32 cellular contexts compared by ENCODE assay signal in the genomic region with DNA sequence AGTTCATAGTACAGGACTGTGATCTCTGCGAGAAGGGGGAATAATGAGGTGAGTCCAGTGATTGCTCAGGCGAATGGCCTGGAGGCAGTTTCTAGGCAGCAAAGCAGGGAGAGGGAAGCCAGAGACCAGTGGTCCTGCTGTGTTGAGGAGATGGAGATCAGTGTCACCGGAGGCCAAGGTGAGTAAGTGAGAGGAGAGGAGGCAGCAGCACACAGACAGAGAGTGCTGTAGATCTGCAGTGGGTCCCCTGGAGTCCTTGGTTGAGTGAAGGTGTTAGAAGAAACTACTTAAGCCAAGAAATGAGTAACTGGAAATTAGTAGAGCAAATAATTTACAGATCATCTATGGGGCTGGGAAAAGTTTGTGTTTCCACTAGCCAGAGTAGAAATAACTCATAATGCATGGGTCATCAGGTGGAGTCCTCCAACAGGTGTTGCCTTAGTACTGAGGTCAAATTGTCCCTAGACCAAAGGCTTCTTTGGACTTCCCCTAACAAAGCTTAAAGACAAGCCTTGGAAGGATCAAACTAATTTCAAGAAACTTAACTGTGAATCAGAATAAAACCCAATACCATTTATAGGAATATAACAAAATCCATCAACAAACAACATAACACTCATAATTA. TPM values are rescaled to one million over a fixed set of nuclear protein-coding genes. Genes with fewer than 3 reads are reported as not detected.
DNase-seq lines count a peak whose midpoint lies in the region; ATAC-seq, FAIRE-seq and TF ChIP-seq lines count a peak whose summit lies in the region.
"Had no signal": no experiment of that assay in that cellular context is flagged by ENCODE, and none has a peak within 500 bp of the region (broad histone marks: within the 10 kb centered on the region; RNA-seq: fewer than 3 reads in every experiment).

No MANE protein-coding gene starts in this region.

- ATAC-seq in HepG2, result peak; percentile 6
- no peak for ATAC-seq in right lobe of liver
- ATAC-seq in WTC11, result no peak
- no peak for ATAC-seq in HG03469 (IDR thresholded peaks at IDR 0.05; ENCODE audit: unreplicated experiment)
- no peak for ATAC-seq in HG03439 (IDR thresholded peaks at IDR 0.05; ENCODE audit: unreplicated experiment)
- ATAC-seq: activated T-cell treated with anti-CD3 and anti-CD28 coated beads, Interleukin-2, amount 50 U/mL, for 4 hours had no signal

- no peaks in the 10 kb centered on the region for H4K20me1 ChIP-seq in HepG2 (ENCODE audit: insufficient read depth, low read length)
- H4K20me1 ChIP-seq in endothelial cell of umbilical vein (replicated peaks; ENCODE audit: control insufficient read depth, extremely low read depth, insufficient read depth, low read length), result no peaks in the 10 kb centered on the region

- TF ChIP-seq RAD21 in HepG2 (CRISPR knock-in tag; IDR thresholded peaks at IDR 0.05), result no peak

- peaks cover 23% of the 10 kb centered on the region for H3K4me1 ChIP-seq in HepG2 (ENCODE audit: insufficient read depth, low read length)
- H3K4me1 ChIP-seq in right lobe of liver, result peaks cover 0 to 30% (median 14%) of the 10 kb centered on the region in 4 donors
- peaks cover 3% of the 10 kb centered on the region for H3K4me1 ChIP-seq in endothelial cell of umbilical vein (ENCODE audit: control insufficient read depth, extremely low read depth, insufficient read depth, low read length)
- H3K4me1 ChIP-seq: colonic mucosa, parathyroid adenoma, right atrium auricular region, tibial nerve had no signal

- TF ChIP-seq POLR2A in HepG2 (IDR thresholded peaks at IDR 0.05; ENCODE audit: insufficient read depth in 1 of 2, low read depth in 2 of 2, low read length in 2 of 2) (no peak), right lobe of liver (IDR thresholded peaks at IDR 0.05) (no peak), endothelial cell of umbilical vein (IDR thresholded peaks at IDR 0.05; ENCODE audit: low read depth, low read length) (no peak)

- POLR2A ChIA-PET in HepG2 (lab: Yijun Ruan, JAX), result interaction anchor here (1.0 kb wide), 1 partner anchor 13 kb away, joined by 3 read pairs; no protein-coding TSS in a partner anchor
- POLR2A ChIA-PET in WTC11 (lab: Charles Lee), result no interaction called here
- POLR2A ChIA-PET in endothelial cell of umbilical vein (lab: Charles Lee), result no interaction called here

- H3K27me3 ChIP-seq in HepG2 (ENCODE audit: control insufficient read depth in 1 of 2, insufficient read depth in 2 of 2, low read length in 2 of 2) (no peaks in the 10 kb centered on the region), right lobe of liver (no peaks in the 10 kb centered on the region), endothelial cell of umbilical vein (ENCODE audit: control insufficient read depth in 2 of 2, insufficient read depth in 2 of 2, low read length in 2 of 2) (no peaks in the 10 kb centered on the region)
- H3K27me3 ChIP-seq: colonic mucosa, neural progenitor cell, right atrium auricular region, tibial nerve had no signal

- H3K9me3 ChIP-seq in HepG2 (ENCODE audit: low read length) (no peaks in the 10 kb centered on the region), right lobe of liver (no peaks in the 10 kb centered on the region), endothelial cell of umbilical vein (replicated peaks; ENCODE audit: control insufficient read depth, insufficient read depth, low read length) (no peaks in the 10 kb centered on the region)
- H3K9me3 ChIP-seq: colonic mucosa, right atrium auricular region had no signal

- H3K4me3 Mint-ChIP-seq in WTC11, result no peak overlapping the region
- H3K4me3 Mint-ChIP-seq: activated T-cell treated with anti-CD3 and anti-CD28 coated beads, Interleukin-2, amount 50 U/mL, for 4 hours; neural progenitor cell; T-helper 2 cell treated with Interferon-gamma antibody and Interleukin-4, amounts not matched to agents 5 μg/mL and 100 μg/mL, for 36 hours had no signal

- H3K27me3 Mint-ChIP-seq in WTC11 (ENCODE audit: low read depth), result no peaks in the 10 kb centered on the region

- intact Hi-C loops in HepG2 (cut with micrococcal nuclease; ENCODE audit: unreplicated experiment), result no loop called here
- intact Hi-C loops in right lobe of liver (cut with DNase I), result loop anchor here in 1 of 2 donors (10.0 kb wide), 1 partner anchor 293 kb away; no protein-coding TSS in a partner anchor
- intact Hi-C loops in endothelial cell of umbilical vein (cut with micrococcal nuclease), result no loop called here

- in situ Hi-C loops in HepG2 (cut with HindIII; ENCODE audit: extremely low pct_ligation_motif_present, low pct_unique_long_range_greater_than_20kb), result no loop called here

- no peaks in the 10 kb centered on the region for H3K79me2 ChIP-seq in HepG2 (ENCODE audit: insufficient read depth, low read length)
- no peaks in the 10 kb centered on the region for H3K79me2 ChIP-seq in endothelial cell of umbilical vein (ENCODE audit: control insufficient read depth, insufficient read depth, low read length)
- H3K79me2 ChIP-seq: parathyroid adenoma had no signal

- H3K9me1 ChIP-seq in endothelial cell of umbilical vein (replicated peaks; ENCODE audit: control insufficient read depth, extremely low read depth, insufficient read depth, low read length), result no peaks in the 10 kb centered on the region

- H2AFZ ChIP-seq in HepG2 (ENCODE audit: low read length) (no peak overlapping the region), endothelial cell of umbilical vein (ENCODE audit: low read depth, low read length) (no peak overlapping the region)
- H2AFZ ChIP-seq: neural progenitor cell, parathyroid adenoma had no signal

- TF ChIP-seq CTCF in HepG2 (CRISPR knock-in tag; IDR thresholded peaks at IDR 0.05) (no peak), right lobe of liver (IDR thresholded peaks at IDR 0.05) (no peak), WTC11 (IDR thresholded peaks at IDR 0.05) (no peak), endothelial cell of umbilical vein (IDR thresholded peaks at IDR 0.05; ENCODE audit: extremely low read depth in 1 of 2, insufficient read depth in 1 of 2, low read depth in 1 of 2, low read length in 2 of 2) (no peak)

- H3K27ac ChIP-seq in HepG2 (ENCODE audit: extremely low read length, insufficient read depth, low read length), result no peak overlapping the region
- no peak overlapping the region for H3K27ac ChIP-seq in right lobe of liver
- no peak overlapping the region for H3K27ac ChIP-seq in endothelial cell of umbilical vein (ENCODE audit: insufficient read depth, low read depth, low read length)
- H3K27ac ChIP-seq: colonic mucosa, neural progenitor cell, parathyroid adenoma, right atrium auricular region, tibial nerve had no signal

- peaks cover 3% of the 10 kb centered on the region for H3K9me3 Mint-ChIP-seq in WTC11
- H3K9me3 Mint-ChIP-seq: activated T-cell treated with anti-CD3 and anti-CD28 coated beads, Interleukin-2, amount 50 U/mL, for 4 hours; T-helper 2 cell treated with Interferon-gamma antibody and Interleukin-4, amounts not matched to agents 5 μg/mL and 100 μg/mL, for 36 hours had no signal

- dilution Hi-C loops in endothelial cell of umbilical vein (cut with MboI; ENCODE audit: extremely low pct_ligation_motif_present, low sequenced_read_pairs), result no loop called here

- TF ChIP-seq EP300 in HepG2 (IDR thresholded peaks at IDR 0.05; ENCODE audit: low read depth in 2 of 2, low read length in 2 of 2) (no peak), HepG2 (CRISPR knock-in tag; IDR thresholded peaks at IDR 0.05; ENCODE audit: borderline replicate concordance) (no peak)

- H3K36me3 Mint-ChIP-seq in WTC11, result peaks cover 42% of the 10 kb centered on the region

- CTCF ChIA-PET in HepG2 (lab: Yijun Ruan, JAX; ENCODE audit: low intra/inter-chr PET ratio, low total read pairs) (no interaction called here), WTC11 (lab: Charles Lee) (no interaction called here), endothelial cell of umbilical vein (lab: Charles Lee) (interaction anchor here (1.2 kb wide), 1 partner anchor 301 kb away, joined by 3 read pairs; no protein-coding TSS in a partner anchor)

- FAIRE-seq in HepG2 (lab: Jason Lieb, UNC) (no peak), endothelial cell of umbilical vein (lab: Jason Lieb, UNC) (no peak)
- FAIRE-seq: GM12891, H54, islet of Langerhans had no signal

- BruUV-seq in HepG2 (replicated peaks; lab: Mats Ljungman, UMichigan) (TSS peak; percentile 0), endothelial cell of umbilical vein (replicated peaks; lab: Mats Ljungman, UMichigan) (TSS peak; percentile 1)

- no peak overlapping the region for H3K4me2 ChIP-seq in HepG2 (ENCODE audit: low read depth, low read length)
- no peak overlapping the region for H3K4me2 ChIP-seq in endothelial cell of umbilical vein (ENCODE audit: insufficient read depth, low read length)
- H3K4me2 ChIP-seq: neural progenitor cell had no signal

- no peak for DNase-seq in HepG2 (ENCODE audit: low spot score)
- no peak for DNase-seq in right lobe of liver
- DNase-seq in WTC11 (ENCODE audit: low spot score), result no peak
- no peak for DNase-seq in endothelial cell of umbilical vein (ENCODE audit: low read depth, low spot score)
- no peak for DNase-seq in glomerular visceral epithelial cell (ENCODE audit: extremely low spot score)
- DNase-seq: activated CD4-positive, alpha-beta T cell treated with anti-CD3 and anti-CD28 coated beads for 1 hour; activated T-cell treated with anti-CD3 and anti-CD28 coated beads, Interleukin-2, amount 50 U/mL, for 4 hours; aorta; colonic mucosa; effector CD8-positive, alpha-beta T cell; erythroblast; glutamatergic neuron; NCI-H1694; NCI-H748 treated with DMSO at 0.1 percent for 48 hours; SHP77; stimulated activated CD4-positive, alpha-beta T cell treated with anti-CD3 and anti-CD28 coated beads, Interleukin-2, amount 100 ng/mL, for 24 hours; stimulated activated CD8-positive, alpha-beta memory T cell treated with anti-CD3 and anti-CD28 coated beads, Interleukin-4, amount 100 ng/mL, for 48 hours had no signal

- H3K36me3 ChIP-seq in HepG2 (replicated peaks in 1 of 2; ENCODE audit: control insufficient read depth in 1 of 2, insufficient read depth in 2 of 2, low read length in 2 of 2) (peaks cover 3 to 24% of the 10 kb centered on the region in 2 experiments; a peak in 4 of 5 replicates), right lobe of liver (peaks cover 0 to 17% (median 9%) of the 10 kb centered on the region in 4 donors), endothelial cell of umbilical vein (ENCODE audit: control insufficient read depth in 2 of 2, extremely low read depth in 1 of 2, insufficient read depth in 2 of 2, low read length in 2 of 2) (peaks cover 4 to 7% of the 10 kb centered on the region in 2 experiments)
- H3K36me3 ChIP-seq: colonic mucosa, neural progenitor cell had no signal

- peak overlapping the region; percentile 2; the same call in 1 of the 2 replicates for H3K27ac Mint-ChIP-seq in WTC11
- H3K27ac Mint-ChIP-seq: neural progenitor cell; T-helper 2 cell treated with Interferon-gamma antibody and Interleukin-4, amounts not matched to agents 5 μg/mL and 100 μg/mL, for 36 hours had no signal

- H3K4me1 Mint-ChIP-seq in WTC11, result no peaks in the 10 kb centered on the region

- 86% methylated on average over 3 of the region's 3 CpGs for WGBS in HepG2 (ENCODE audit: low lambda C conversion rate)
- 75% methylated on average over 3 of the region's 3 CpGs for WGBS in right lobe of liver (ENCODE audit: insufficient coverage, low coverage, low lambda C conversion rate, missing lambda C conversion rate)

- H3K9ac ChIP-seq in HepG2 (ENCODE audit: insufficient read depth, low read depth, low read length) (no peak overlapping the region), endothelial cell of umbilical vein (replicated peaks; ENCODE audit: extremely low read depth, insufficient read depth, low read length) (no peak overlapping the region)
- H3K9ac ChIP-seq: neural progenitor cell, parathyroid adenoma had no signal

- H3K4me3 ChIP-seq in HepG2 (replicated peaks in 1 of 3; ENCODE audit: insufficient read depth in 1 of 3, low read depth in 2 of 3, low read length in 3 of 3), result no peak overlapping the region
- H3K4me3 ChIP-seq in right lobe of liver, result no peak overlapping the region
- H3K4me3 ChIP-seq in endothelial cell of umbilical vein (replicated peaks in 1 of 3; ENCODE audit: insufficient read depth in 1 of 3, low read depth in 1 of 3, low read length in 3 of 3), result no peak overlapping the region
- H3K4me3 ChIP-seq: colonic mucosa, neural progenitor cell, right atrium auricular region, tibial nerve had no signal

RNA-seq across cellular contexts. Expression of a gene that starts 13.6 kb away (rescaled TPM):
- 63.5 and 72.8 TPM in 2 replicates for total RNA-seq in HepG2 (2016; rRNA removed; fragmentation: Illumina TruSeq; extraction: Trizol)
- 166 and 170 TPM in 2 replicates for total RNA-seq in HepG2 (2016; cell fraction: cytosol; rRNA removed; fragmentation: Illumina TruSeq; extraction: Trizol; ENCODE audit: low read depth)
- 59.3 and 73.4 TPM in 2 replicates for total RNA-seq in HepG2 (2016; cell fraction: insoluble cytoplasmic fraction; rRNA removed; fragmentation: Illumina TruSeq; extraction: Trizol)
- total RNA-seq in HepG2 (2016; cell fraction: membrane; rRNA removed; fragmentation: Illumina TruSeq; extraction: Trizol), result 169 and 174 TPM in 2 replicates
- total RNA-seq in HepG2 (2016; cell fraction: nucleus; rRNA removed; fragmentation: Illumina TruSeq; extraction: Trizol), result 26.7 and 33.2 TPM in 2 replicates
- polyA plus RNA-seq in HepG2 (2011; rRNA removed), result 13.5 and 16.0 TPM in 2 replicates
- polyA plus RNA-seq in HepG2 (2011; cell fraction: cytosol; rRNA removed), result 10.7 and 20.4 TPM in 2 replicates
- 8.3 and 8.5 TPM in 2 replicates for polyA plus RNA-seq in HepG2 (2011; cell fraction: nucleus; rRNA removed)
- 22.1 and 42.4 TPM in 2 replicates for polyA plus RNA-seq in HepG2 (2012)
- 232 and 243 TPM in 2 replicates for polyA plus RNA-seq in HepG2 (2016; cell fraction: cytosol; fragmentation: Illumina TruSeq; extraction: Trizol; ENCODE audit: low read depth)
- polyA plus RNA-seq in HepG2 (2016; cell fraction: insoluble cytoplasmic fraction; fragmentation: Illumina TruSeq; extraction: Trizol; ENCODE audit: low read depth), result 51.6 and 57.6 TPM in 2 replicates
- polyA plus RNA-seq in HepG2 (2016; cell fraction: membrane; fragmentation: Illumina TruSeq; extraction: Trizol; ENCODE audit: low read depth), result 144 and 151 TPM in 2 replicates
- 47.5 and 48.3 TPM in 2 replicates for polyA plus RNA-seq in HepG2 (2016; cell fraction: nucleus; fragmentation: Illumina TruSeq; extraction: Trizol; ENCODE audit: insufficient read depth, low read depth)
- polyA minus RNA-seq in HepG2 (2011; rRNA and poly(A)+ RNA removed; ENCODE audit: low replicate concordance), result 0.23 and 2.4 TPM in 2 replicates
- polyA minus RNA-seq in HepG2 (2011; cell fraction: cytosol; rRNA and poly(A)+ RNA removed), result 4.3 and 5.5 TPM in 2 replicates
- polyA minus RNA-seq in HepG2 (2011; cell fraction: nucleus; rRNA and poly(A)+ RNA removed), result 8.5 and 8.8 TPM in 2 replicates
- total RNA-seq in right lobe of liver, result 10 to 100 TPM; 37.3 to 69.2 (median 53.0) TPM
- total RNA-seq in WTC11 (2021), result 31.9 to 40.9 TPM (median 36.1 TPM) in 3 replicates
- total RNA-seq in endothelial cell of umbilical vein, result 75.3 and 81.2 TPM in 2 replicates
- 22.5 and 22.6 TPM in 2 replicates for polyA plus RNA-seq in endothelial cell of umbilical vein
- polyA plus RNA-seq in endothelial cell of umbilical vein (2011; cell fraction: cytosol; rRNA removed), result 10.6 and 12.2 TPM in 2 replicates
- 6.7 and 10.0 TPM in 2 replicates for polyA plus RNA-seq in endothelial cell of umbilical vein (2011; cell fraction: nucleus; rRNA removed)
- polyA plus RNA-seq in endothelial cell of umbilical vein (2012), result 58.9 and 90.7 TPM in 2 replicates
- 2.9 and 4.2 TPM in 2 replicates for polyA minus RNA-seq in endothelial cell of umbilical vein
- 0.72 TPM for polyA minus RNA-seq in endothelial cell of umbilical vein (2011; cell fraction: cytosol; rRNA and poly(A)+ RNA removed)
- polyA minus RNA-seq in endothelial cell of umbilical vein (2011; cell fraction: nucleus; rRNA and poly(A)+ RNA removed), result 1.9 and 2.3 TPM in 2 replicates

RNA-seq across cellular contexts. Expression of a gene that starts 39.9 kb away (rescaled TPM):
- total RNA-seq in HepG2 (2016; rRNA removed; fragmentation: Illumina TruSeq; extraction: Trizol), result not detected in 2 replicates
- total RNA-seq in HepG2 (2016; cell fraction: cytosol; rRNA removed; fragmentation: Illumina TruSeq; extraction: Trizol; ENCODE audit: low read depth), result not detected in 2 replicates
- not detected in 2 replicates for total RNA-seq in HepG2 (2016; cell fraction: insoluble cytoplasmic fraction; rRNA removed; fragmentation: Illumina TruSeq; extraction: Trizol)
- not detected in 2 replicates for total RNA-seq in HepG2 (2016; cell fraction: membrane; rRNA removed; fragmentation: Illumina TruSeq; extraction: Trizol)
- total RNA-seq in HepG2 (2016; cell fraction: nucleus; rRNA removed; fragmentation: Illumina TruSeq; extraction: Trizol), result not detected in 2 replicates
- not detected in 2 replicates for polyA plus RNA-seq in HepG2 (2011; rRNA removed)
- not detected in 2 replicates for polyA plus RNA-seq in HepG2 (2011; cell fraction: cytosol; rRNA removed)
- polyA plus RNA-seq in HepG2 (2011; cell fraction: nucleus; rRNA removed), result not detected in 2 replicates
- not detected in 2 replicates for polyA plus RNA-seq in HepG2 (2012)
- polyA plus RNA-seq in HepG2 (2016; cell fraction: cytosol; fragmentation: Illumina TruSeq; extraction: Trizol; ENCODE audit: low read depth), result not detected in 2 replicates
- not detected in 2 replicates for polyA plus RNA-seq in HepG2 (2016; cell fraction: insoluble cytoplasmic fraction; fragmentation: Illumina TruSeq; extraction: Trizol; ENCODE audit: low read depth)
- not detected in 2 replicates for polyA plus RNA-seq in HepG2 (2016; cell fraction: membrane; fragmentation: Illumina TruSeq; extraction: Trizol; ENCODE audit: low read depth)
- not detected in 2 replicates for polyA plus RNA-seq in HepG2 (2016; cell fraction: nucleus; fragmentation: Illumina TruSeq; extraction: Trizol; ENCODE audit: insufficient read depth, low read depth)
- not detected in 2 replicates for polyA minus RNA-seq in HepG2 (2011; rRNA and poly(A)+ RNA removed; ENCODE audit: low replicate concordance)
- polyA minus RNA-seq in HepG2 (2011; cell fraction: cytosol; rRNA and poly(A)+ RNA removed), result not detected in 2 replicates
- not detected in 2 replicates for polyA minus RNA-seq in HepG2 (2011; cell fraction: nucleus; rRNA and poly(A)+ RNA removed)
- total RNA-seq in right lobe of liver, result not detected
- not detected in 3 replicates for total RNA-seq in WTC11 (2021)
- total RNA-seq in endothelial cell of umbilical vein, result not detected in 2 replicates
- not detected in 2 replicates for polyA plus RNA-seq in endothelial cell of umbilical vein
- polyA plus RNA-seq in endothelial cell of umbilical vein (2011; cell fraction: cytosol; rRNA removed), result not detected in 2 replicates
- not detected in 2 replicates for polyA plus RNA-seq in endothelial cell of umbilical vein (2011; cell fraction: nucleus; rRNA removed)
- polyA plus RNA-seq in endothelial cell of umbilical vein (2012), result not detected in 2 replicates
- polyA minus RNA-seq in endothelial cell of umbilical vein, result not detected in 2 replicates
- polyA minus RNA-seq in endothelial cell of umbilical vein (2011; cell fraction: cytosol; rRNA and poly(A)+ RNA removed), result not detected
- not detected in 2 replicates for polyA minus RNA-seq in endothelial cell of umbilical vein (2011; cell fraction: nucleus; rRNA and poly(A)+ RNA removed)
- total RNA-seq: activated T-cell treated with anti-CD3 and anti-CD28 coated beads, Interleukin-2, amount 50 U/mL, for 4 hours; aorta; HT1080; liver; myocyte; right atrium auricular region; tibial nerve had no signal
- polyA plus RNA-seq: AG04450, aorta, BJ, liver had no signal
